In the genomic region with DNA sequence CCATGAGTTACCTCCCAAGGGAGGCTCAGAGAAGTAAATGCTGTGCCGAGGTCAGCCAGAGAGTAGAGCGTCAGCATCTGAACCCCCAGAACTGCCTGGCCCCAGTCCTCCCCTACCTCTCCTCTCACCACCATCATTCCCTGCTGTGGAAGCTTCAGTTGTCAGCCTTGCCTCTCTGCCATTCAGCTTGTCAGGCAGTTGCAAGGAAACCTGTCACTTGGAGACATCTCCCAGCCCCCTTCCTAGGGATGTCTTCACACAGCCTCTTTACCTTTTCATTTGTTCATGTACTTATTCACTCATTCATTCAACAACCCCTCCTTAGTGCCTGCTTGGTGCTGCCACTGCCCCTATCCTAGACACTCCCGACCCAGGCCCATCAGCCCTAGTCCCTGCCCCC, we compare ENCODE assay signal across 22 cellular contexts. TPM values are rescaled to one million over a fixed set of nuclear protein-coding genes. Genes with fewer than 3 reads are reported as not detected.
DNase-seq lines count a peak whose midpoint lies in the region; ATAC-seq and TF ChIP-seq lines count a peak whose summit lies in the region.
"Had no signal": no experiment of that assay in that cellular context is flagged by ENCODE, and none has a peak within 500 bp of the region (broad histone marks: within the 10 kb centered on the region; RNA-seq: fewer than 3 reads in every experiment).

No MANE protein-coding gene starts in this region.

- peaks cover 4% of the 10 kb centered on the region for H3K9me3 Mint-ChIP-seq in activated CD4-positive, alpha-beta T cell treated with anti-CD3 and anti-CD28 coated beads, Interleukin-2, amount 10 ng/mL, durations not matched to agents 7 days and 5 days
- H3K9me3 Mint-ChIP-seq in activated naive CD8-positive, alpha-beta T cell treated with anti-CD3 and anti-CD28 coated beads, Interleukin-2, amount 10 ng/mL, durations not matched to agents 7 days and 5 days, result peaks cover 4% of the 10 kb centered on the region
- H3K9me3 Mint-ChIP-seq: HFFc6, nephron had no signal

- peaks cover 58% of the 10 kb centered on the region for H3K4me1 ChIP-seq in Karpas-422 (ENCODE audit: low read length)

- H3K4me3 ChIP-seq in Karpas-422 (ENCODE audit: low read length), result no peak overlapping the region; the same call in 1 of the 2 replicates
- peak overlapping the region; percentile 45 for H3K4me3 ChIP-seq in neural cell (ENCODE audit: low read length)
- no peak overlapping the region for H3K4me3 ChIP-seq in dorsolateral prefrontal cortex
- H3K4me3 ChIP-seq: A549 had no signal

- H3K4me2 ChIP-seq in Karpas-422 (ENCODE audit: low read depth, low read length, poor library complexity, severe bottlenecking) (peak overlapping the region; percentile 82), neural cell (ENCODE audit: low read length) (peak overlapping the region; percentile 51)
- H3K4me2 ChIP-seq: A549 had no signal

- peak; percentile 20 for TF ChIP-seq RAD21 in neural cell (conservative IDR thresholded peaks at IDR 0.05)

- H2AFZ ChIP-seq in Karpas-422 (ENCODE audit: low read length) (no peak overlapping the region), neural cell (ENCODE audit: low read depth, low read length) (peak overlapping the region; percentile 4)

- TF ChIP-seq CTCF in neural cell (IDR thresholded peaks at IDR 0.05; ENCODE audit: poor library complexity, severe bottlenecking) (no peak), dorsolateral prefrontal cortex (IDR thresholded peaks at IDR 0.05 in 54 of 56, conservative IDR thresholded peaks at IDR 0.05 in 2 of 56; ENCODE audit: low read depth in 1 of 56, partially characterized antibody in 56 of 56) (no peak)

- H3K27ac ChIP-seq in Karpas-422 (ENCODE audit: low read length) (no peak overlapping the region), neural cell (ENCODE audit: low read length) (peak overlapping the region; percentile 93), dorsolateral prefrontal cortex (no peak overlapping the region)
- H3K27ac ChIP-seq: A549, epithelial cell of prostate, lower lobe of right lung, WERI-Rb-1 had no signal

- H3K36me3 ChIP-seq in Karpas-422 (ENCODE audit: insufficient read depth, low read length), result no peaks in the 10 kb centered on the region; the same call in 1 of the 2 replicates
- H3K36me3 ChIP-seq in neural cell (ENCODE audit: insufficient read depth, low read length), result no peaks in the 10 kb centered on the region
- H3K36me3 ChIP-seq: lower lobe of right lung, Peyer's patch, WERI-Rb-1 had no signal

- H4K20me1 ChIP-seq in Karpas-422 (ENCODE audit: insufficient read depth, low read depth, low read length) (no peaks in the 10 kb centered on the region), neural cell (ENCODE audit: insufficient read depth) (no peaks in the 10 kb centered on the region)

- H3K4me1 Mint-ChIP-seq in activated CD4-positive, alpha-beta T cell treated with anti-CD3 and anti-CD28 coated beads, Interleukin-2, amount 10 ng/mL, durations not matched to agents 7 days and 5 days, result peaks cover 86% of the 10 kb centered on the region
- H3K4me1 Mint-ChIP-seq in activated naive CD8-positive, alpha-beta T cell treated with anti-CD3 and anti-CD28 coated beads, Interleukin-2, amount 10 ng/mL, durations not matched to agents 7 days and 5 days, result peaks cover 68% of the 10 kb centered on the region

- no peak for DNase-seq in activated CD4-positive, alpha-beta T cell treated with anti-CD3 and anti-CD28 coated beads, Interleukin-2, amount 10 ng/mL, durations not matched to agents 7 days and 5 days
- DNase-seq in activated CD4-positive, alpha-beta T cell treated with anti-CD3 and anti-CD28 coated beads for 1 hour, result no peak
- DNase-seq in Karpas-422 (no peak), dorsolateral prefrontal cortex (no peak), SIG-M5 (lab: John Stamatoyannopoulos, UW) (no peak), putamen (ENCODE audit: low spot score) (no peak)
- no peak for DNase-seq in activated naive CD8-positive, alpha-beta T cell treated with anti-CD3 and anti-CD28 coated beads, Interleukin-2, amount 10 ng/mL, durations not matched to agents 7 days and 5 days
- DNase-seq: activated CD8-positive, alpha-beta memory T cell treated with anti-CD3 and anti-CD28 coated beads, Interleukin-2, amount 50 U/mL, for 4 hours; anterior cingulate cortex; HFFc6; lower lobe of right lung; NCI-H2081 treated with DMSO at 0.1 percent for 48 hours; NCI-H526 treated with DMSO at 0.1 percent for 48 hours; Peyer's patch; retina; WERI-Rb-1 had no signal

- CTCF ChIA-PET in activated CD4-positive, alpha-beta T cell treated with anti-CD3 and anti-CD28 coated beads, Interleukin-2, amount 10 ng/mL, durations not matched to agents 7 days and 5 days (lab: Charles Lee), result interaction anchor here (1.2 to 17.1 kb wide), 4 partner anchors 11 to 58 kb away, joined by 3 to 145 read pairs (median 6); no protein-coding TSS in a partner anchor

- no peaks in the 10 kb centered on the region for H3K27me3 ChIP-seq in Karpas-422 (ENCODE audit: low read length)
- H3K27me3 ChIP-seq in neural cell (ENCODE audit: insufficient read depth, low read depth, low read length), result peaks cover 4% of the 10 kb centered on the region
- peaks cover 0 to 3% (median 0%) of the 10 kb centered on the region in 45 donors for H3K27me3 ChIP-seq in dorsolateral prefrontal cortex
- H3K27me3 ChIP-seq: Peyer's patch had no signal

- H3K27me3 Mint-ChIP-seq in activated CD4-positive, alpha-beta T cell treated with anti-CD3 and anti-CD28 coated beads, Interleukin-2, amount 10 ng/mL, durations not matched to agents 7 days and 5 days, result no peaks in the 10 kb centered on the region
- H3K27me3 Mint-ChIP-seq in activated naive CD8-positive, alpha-beta T cell treated with anti-CD3 and anti-CD28 coated beads, Interleukin-2, amount 10 ng/mL, durations not matched to agents 7 days and 5 days, result no peaks in the 10 kb centered on the region

- H3K27ac Mint-ChIP-seq in activated CD4-positive, alpha-beta T cell treated with anti-CD3 and anti-CD28 coated beads, Interleukin-2, amount 10 ng/mL, durations not matched to agents 7 days and 5 days, result no peak overlapping the region
- peak overlapping the region; percentile 76 for H3K27ac Mint-ChIP-seq in activated naive CD8-positive, alpha-beta T cell treated with anti-CD3 and anti-CD28 coated beads, Interleukin-2, amount 10 ng/mL, durations not matched to agents 7 days and 5 days
- H3K27ac Mint-ChIP-seq: HFFc6 had no signal

- H3K9me2 ChIP-seq in Karpas-422 (replicated peaks; ENCODE audit: insufficient read depth, low read length) (no peaks in the 10 kb centered on the region), neural cell (ENCODE audit: insufficient read depth, low read length) (no peaks in the 10 kb centered on the region)

- intact Hi-C loops in dorsolateral prefrontal cortex (cut with DNase I), result loop anchor here in 1 of 2 donors (10.0 kb wide), 1 partner anchor 245 kb away; a partner anchor contains a TSS

- H3F3A ChIP-seq in neural cell (ENCODE audit: insufficient read depth, low read length, poor library complexity, severe bottlenecking), result no peaks in the 10 kb centered on the region

- peak overlapping the region; percentile 91 for H3K4me3 Mint-ChIP-seq in activated CD4-positive, alpha-beta T cell treated with anti-CD3 and anti-CD28 coated beads, Interleukin-2, amount 10 ng/mL, durations not matched to agents 7 days and 5 days
- H3K4me3 Mint-ChIP-seq in activated naive CD8-positive, alpha-beta T cell treated with anti-CD3 and anti-CD28 coated beads, Interleukin-2, amount 10 ng/mL, durations not matched to agents 7 days and 5 days, result peak overlapping the region; percentile 92
- H3K4me3 Mint-ChIP-seq: HFFc6, nephron had no signal

- no peak for ATAC-seq in activated naive CD8-positive, alpha-beta T cell treated with anti-CD3 and anti-CD28 coated beads, Interleukin-2, amount 10 ng/mL, durations not matched to agents 7 days and 5 days (ENCODE audit: low read depth)
- ATAC-seq: A549, lower lobe of right lung had no signal

- POLR2A ChIA-PET in activated CD4-positive, alpha-beta T cell treated with anti-CD3 and anti-CD28 coated beads, Interleukin-2, amount 10 ng/mL, durations not matched to agents 7 days and 5 days (lab: Charles Lee), result no interaction called here
- POLR2A ChIA-PET in activated naive CD8-positive, alpha-beta T cell treated with anti-CD3 and anti-CD28 coated beads, Interleukin-2, amount 10 ng/mL, durations not matched to agents 7 days and 5 days (lab: Charles Lee), result interaction anchor here (1.1 to 2.7 kb wide), 3 partner anchors 9 to 47 kb away, joined by 6 to 24 read pairs (median 19); a partner anchor contains a TSS

- H3K9ac ChIP-seq in Karpas-422 (ENCODE audit: low read length) (peak overlapping the region; percentile 87; the same call in 1 of the 2 replicates), neural cell (ENCODE audit: low read length) (peak overlapping the region; percentile 61)

- TF ChIP-seq EP300 in neural cell (conservative IDR thresholded peaks at IDR 0.05; ENCODE audit: poor library complexity, severe bottlenecking), result peak; percentile 98

- peaks cover 46% of the 10 kb centered on the region for H3K36me3 Mint-ChIP-seq in activated CD4-positive, alpha-beta T cell treated with anti-CD3 and anti-CD28 coated beads, Interleukin-2, amount 10 ng/mL, durations not matched to agents 7 days and 5 days (ENCODE audit: low read depth)
- peaks cover 19% of the 10 kb centered on the region for H3K36me3 Mint-ChIP-seq in activated naive CD8-positive, alpha-beta T cell treated with anti-CD3 and anti-CD28 coated beads, Interleukin-2, amount 10 ng/mL, durations not matched to agents 7 days and 5 days

- H3K79me2 ChIP-seq in Karpas-422 (ENCODE audit: low read length) (peaks cover 23% of the 10 kb centered on the region), neural cell (replicated peaks; ENCODE audit: insufficient read depth, low read length) (no peaks in the 10 kb centered on the region)

- 0 out of 2 replicates have a peak, but pooled peaks cover 3% of the 10 kb centered on the region for H3K9me3 ChIP-seq in Karpas-422 (ENCODE audit: low read length)
- no peaks in the 10 kb centered on the region for H3K9me3 ChIP-seq in neural cell (ENCODE audit: low read length)
- H3K9me3 ChIP-seq: lower lobe of right lung, Peyer's patch had no signal

RNA-seq across cellular contexts. Expression of a gene that starts 2.1 kb away (rescaled TPM):
- total RNA-seq in activated CD4-positive, alpha-beta T cell treated with anti-CD3 and anti-CD28 coated beads, Interleukin-2, amount 10 ng/mL, durations not matched to agents 7 days and 5 days, result 100 to 1,000 TPM; 124 to 132 TPM
- 22.6 and 70.8 TPM in 2 replicates for total RNA-seq in Karpas-422 (2014; rRNA removed; shearing (Covaris generic); ENCODE audit: low replicate concordance)
- total RNA-seq in activated naive CD8-positive, alpha-beta T cell treated with anti-CD3 and anti-CD28 coated beads, Interleukin-2, amount 10 ng/mL, durations not matched to agents 7 days and 5 days, result 100 to 1,000 TPM; 113 to 124 TPM
- polyA plus RNA-seq in neural cell, result 23.4 and 32.3 TPM in 2 replicates
- 3.9 and 7.9 TPM in 2 replicates for polyA minus RNA-seq in neural cell
- 10 to 100 TPM in 117 of 120 experiments, 1 to 10 TPM in 3; 3.8 to 52.2 (median 23.9) TPM for total RNA-seq in dorsolateral prefrontal cortex

RNA-seq across cellular contexts. Expression of a gene that starts 8.4 kb away (rescaled TPM):
- 100 to 1,000 TPM; 123 to 132 TPM for total RNA-seq in activated CD4-positive, alpha-beta T cell treated with anti-CD3 and anti-CD28 coated beads, Interleukin-2, amount 10 ng/mL, durations not matched to agents 7 days and 5 days
- 116 and 256 TPM in 2 replicates for total RNA-seq in Karpas-422 (2014; rRNA removed; shearing (Covaris generic); ENCODE audit: low replicate concordance)
- total RNA-seq in activated naive CD8-positive, alpha-beta T cell treated with anti-CD3 and anti-CD28 coated beads, Interleukin-2, amount 10 ng/mL, durations not matched to agents 7 days and 5 days, result 100 to 1,000 TPM; 110 to 116 TPM
- 155 and 156 TPM in 2 replicates for polyA plus RNA-seq in neural cell
- 108 and 132 TPM in 2 replicates for polyA minus RNA-seq in neural cell
- 10 to 100 TPM; 37.8 to 73.4 (median 52.2) TPM for total RNA-seq in dorsolateral prefrontal cortex

RNA-seq across cellular contexts. Expression of a gene that starts 24.4 kb away (rescaled TPM):
- under 1 TPM; 0.12 to 0.27 TPM for total RNA-seq in activated CD4-positive, alpha-beta T cell treated with anti-CD3 and anti-CD28 coated beads, Interleukin-2, amount 10 ng/mL, durations not matched to agents 7 days and 5 days
- not detected in 2 replicates for total RNA-seq in Karpas-422 (2014; rRNA removed; shearing (Covaris generic); ENCODE audit: low replicate concordance)
- total RNA-seq in activated naive CD8-positive, alpha-beta T cell treated with anti-CD3 and anti-CD28 coated beads, Interleukin-2, amount 10 ng/mL, durations not matched to agents 7 days and 5 days, result 1 to 10 TPM; 1.9 to 2.1 TPM
- polyA plus RNA-seq in neural cell, result not detected in 2 replicates
- not detected in 2 replicates for polyA minus RNA-seq in neural cell
- total RNA-seq in dorsolateral prefrontal cortex, result not detected
- total RNA-seq: Daoy, glomerular endothelial cell, HFFc6, lower lobe of right lung had no signal

RNA-seq across cellular contexts. Expression of a gene that starts 40.6 kb away (rescaled TPM):
- not detected for total RNA-seq in activated CD4-positive, alpha-beta T cell treated with anti-CD3 and anti-CD28 coated beads, Interleukin-2, amount 10 ng/mL, durations not matched to agents 7 days and 5 days
- total RNA-seq in Karpas-422 (2014; rRNA removed; shearing (Covaris generic); ENCODE audit: low replicate concordance), result not detected in 2 replicates
- not detected for total RNA-seq in activated naive CD8-positive, alpha-beta T cell treated with anti-CD3 and anti-CD28 coated beads, Interleukin-2, amount 10 ng/mL, durations not matched to agents 7 days and 5 days
- not detected in 2 replicates for polyA plus RNA-seq in neural cell
- polyA minus RNA-seq in neural cell, result not detected in 2 replicates
- not detected for total RNA-seq in dorsolateral prefrontal cortex
- total RNA-seq: Daoy, glomerular endothelial cell, HFFc6, lower lobe of right lung, Peyer's patch had no signal
- polyA plus RNA-seq: A549 had no signal

RNA-seq across cellular contexts. Expression of a gene that starts 48.2 kb away (rescaled TPM):
- total RNA-seq in activated CD4-positive, alpha-beta T cell treated with anti-CD3 and anti-CD28 coated beads, Interleukin-2, amount 10 ng/mL, durations not matched to agents 7 days and 5 days, result 100 to 1,000 TPM; 107 to 109 TPM
- total RNA-seq in Karpas-422 (2014; rRNA removed; shearing (Covaris generic); ENCODE audit: low replicate concordance), result 12.6 and 18.3 TPM in 2 replicates
- total RNA-seq in activated naive CD8-positive, alpha-beta T cell treated with anti-CD3 and anti-CD28 coated beads, Interleukin-2, amount 10 ng/mL, durations not matched to agents 7 days and 5 days, result 10 to 100 TPM; 85.0 to 94.0 TPM
- polyA plus RNA-seq in neural cell, result 6.8 and 9.3 TPM in 2 replicates
- polyA minus RNA-seq in neural cell, result 1.9 and 2.8 TPM in 2 replicates
- total RNA-seq in dorsolateral prefrontal cortex, result 10 to 100 TPM in 8 of 120 experiments, 1 to 10 TPM in 112; 2.1 to 12.7 (median 5.8) TPM
